12 cellular contexts compared by ENCODE assay signal in the genomic region with DNA sequence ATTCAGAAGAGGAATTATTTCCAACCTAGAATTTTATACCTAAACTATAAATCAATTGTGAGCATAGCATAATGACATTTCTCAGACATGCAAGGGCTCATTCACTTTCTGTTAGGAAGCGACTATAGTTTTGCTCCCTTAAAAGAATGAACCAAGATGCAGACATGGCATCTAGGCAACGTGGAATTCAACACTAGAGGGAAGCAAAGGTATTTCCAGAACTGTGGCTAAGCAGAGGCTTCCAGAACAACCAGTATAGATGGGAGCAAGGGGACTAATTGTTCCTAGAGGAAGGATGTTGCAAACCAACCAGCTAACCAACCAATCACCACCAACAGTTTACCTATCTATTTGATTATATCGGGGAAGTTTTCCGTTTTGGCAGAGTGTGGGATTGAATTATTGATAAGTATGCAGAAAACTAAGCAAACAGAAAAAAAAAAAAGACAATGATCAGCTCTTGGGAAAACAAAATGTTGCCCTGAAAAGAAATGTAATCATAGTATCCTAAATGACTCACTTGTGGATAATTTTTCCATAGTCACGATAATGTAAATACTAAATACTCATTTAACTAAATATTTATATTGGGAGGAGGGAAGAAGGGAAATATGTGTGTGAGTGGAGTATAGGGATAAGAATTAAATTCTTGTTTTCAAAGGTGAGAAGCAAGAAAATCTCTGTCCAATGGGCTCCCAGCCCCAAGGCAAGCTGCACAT. TPM values are rescaled to one million over a fixed set of nuclear protein-coding genes. Genes with fewer than 3 reads are reported as not detected.
A peak's percentile ranks its signal among the peaks of the same experiment; 100 is the strongest.
DNase-seq lines count a peak whose midpoint lies in the region; ATAC-seq and TF ChIP-seq lines count a peak whose summit lies in the region.
"Had no signal": no experiment of that assay in that cellular context is flagged by ENCODE, and none has a peak within 500 bp of the region (broad histone marks: within the 10 kb centered on the region; RNA-seq: fewer than 3 reads in every experiment).

No MANE protein-coding gene starts in this region.

- no peak overlapping the region for H3K4me3 Mint-ChIP-seq in activated CD8-positive, alpha-beta T cell treated with anti-CD3 and anti-CD28 coated beads for 36 hours
- H3K4me3 Mint-ChIP-seq: CD4-positive, alpha-beta T cell had no signal

- H3K27me3 ChIP-seq in right atrium auricular region (no peaks in the 10 kb centered on the region), uterus (no peaks in the 10 kb centered on the region)
- H3K27me3 ChIP-seq: SJSA1 had no signal

- H3K4me3 ChIP-seq in right atrium auricular region (no peak overlapping the region), WI38 (ENCODE audit: low read depth, low read length) (no peak overlapping the region), uterus (no peak overlapping the region)
- H3K4me3 ChIP-seq: lung, SJSA1 had no signal

- H3K27ac ChIP-seq in right atrium auricular region = no peak overlapping the region
- H3K27ac ChIP-seq in uterus = no peak overlapping the region
- H3K27ac ChIP-seq: SJSA1 had no signal

- H3K36me3 ChIP-seq in right atrium auricular region (no peaks in the 10 kb centered on the region), uterus (no peaks in the 10 kb centered on the region)
- H3K36me3 ChIP-seq: SJSA1 had no signal

- no peak for DNase-seq in Right ventricle myocardium superior
- no peak for DNase-seq in right atrium auricular region (ENCODE audit: low spot score)
- peak; percentile 20 for DNase-seq in iPS DF 19.7 (ENCODE audit: low read depth, low spot score)
- DNase-seq in uterus = no peak
- DNase-seq in activated CD8-positive, alpha-beta T cell treated with anti-CD3 and anti-CD28 coated beads for 36 hours = no peak
- no peak for DNase-seq in NCI-H446 treated with DMSO at 0.1 percent for 48 hours (lab: John Stamatoyannopoulos, UW)
- no peak for DNase-seq in omental fat pad (ENCODE audit: low spot score)
- DNase-seq: CD4-positive, alpha-beta T cell had no signal

- TF ChIP-seq POLR2A in uterus (IDR thresholded peaks at IDR 0.05) = no peak

- H3K36me3 Mint-ChIP-seq in activated CD8-positive, alpha-beta T cell treated with anti-CD3 and anti-CD28 coated beads for 36 hours (ENCODE audit: low read depth) = no peaks in the 10 kb centered on the region
- H3K36me3 Mint-ChIP-seq: activated naive CD4-positive, alpha-beta T cell treated with anti-CD3 and anti-CD28 coated beads, Interleukin-2, amount 50 U/mL, for 72 hours had no signal

- intact Hi-C loops in Right ventricle myocardium superior (cut with DNase I) (no loop called here), uterus (cut with DNase I; ENCODE audit: low total_unique reads) (no loop called here)
- intact Hi-C loops in activated CD8-positive, alpha-beta T cell treated with anti-CD3 and anti-CD28 coated beads for 36 hours (cut with micrococcal nuclease) = no loop called here

- TF ChIP-seq CTCF in right atrium auricular region (IDR thresholded peaks at IDR 0.05) (peak in 1 of 2 donors; percentile 52), WI38 (IDR thresholded peaks at IDR 0.05; ENCODE audit: low read depth, low read length) (peak; percentile 30; the same call in 1 of the 2 replicates), uterus (IDR thresholded peaks at IDR 0.05) (peak in 3 of 4 experiments; percentile 24 to 42 (median 36)), omental fat pad (IDR thresholded peaks at IDR 0.05) (no peak)
- no peak for TF ChIP-seq CTCF in activated CD8-positive, alpha-beta T cell treated with anti-CD3 and anti-CD28 coated beads for 36 hours (IDR thresholded peaks at IDR 0.05)

- H3K4me1 ChIP-seq in right atrium auricular region (no peaks in the 10 kb centered on the region), uterus (no peaks in the 10 kb centered on the region)

- H3K27me3 Mint-ChIP-seq in activated CD8-positive, alpha-beta T cell treated with anti-CD3 and anti-CD28 coated beads for 36 hours = no peaks in the 10 kb centered on the region
- H3K27me3 Mint-ChIP-seq: CD4-positive, alpha-beta T cell had no signal

- no peaks in the 10 kb centered on the region for H3K9me3 Mint-ChIP-seq in activated CD8-positive, alpha-beta T cell treated with anti-CD3 and anti-CD28 coated beads for 36 hours
- H3K9me3 Mint-ChIP-seq: activated naive CD4-positive, alpha-beta T cell treated with anti-CD3 and anti-CD28 coated beads, Interleukin-2, amount 50 U/mL, for 72 hours; CD4-positive, alpha-beta T cell had no signal

- CTCF ChIA-PET in activated CD8-positive, alpha-beta T cell treated with anti-CD3 and anti-CD28 coated beads for 36 hours (lab: Charles Lee) = interaction anchor here (1.4 kb wide), 1 partner anchor 18 kb away, joined by 3 read pairs; no protein-coding TSS in a partner anchor

- peaks cover 4% of the 10 kb centered on the region for H3K4me1 Mint-ChIP-seq in activated CD8-positive, alpha-beta T cell treated with anti-CD3 and anti-CD28 coated beads for 36 hours (ENCODE audit: low read depth)

- H3K9me3 ChIP-seq in right atrium auricular region (no peaks in the 10 kb centered on the region), uterus (no peaks in the 10 kb centered on the region)
- H3K9me3 ChIP-seq: SJSA1 had no signal

- peak; percentile 63 for ATAC-seq in Right ventricle myocardium superior (ENCODE audit: poor library complexity)
- no peak for ATAC-seq in activated CD8-positive, alpha-beta T cell treated with anti-CD3 and anti-CD28 coated beads for 36 hours
- ATAC-seq in omental fat pad (ENCODE audit: low FRiP score) = no peak
- ATAC-seq: activated naive CD4-positive, alpha-beta T cell treated with anti-CD3 and anti-CD28 coated beads, Interleukin-2, amount 50 U/mL, for 72 hours had no signal

- POLR2A ChIA-PET in activated CD8-positive, alpha-beta T cell treated with anti-CD3 and anti-CD28 coated beads for 36 hours (lab: Charles Lee) = interaction anchor here (0.6 kb wide), 1 partner anchor 240 kb away, joined by 3 read pairs; no protein-coding TSS in a partner anchor

- no peak overlapping the region for H3K27ac Mint-ChIP-seq in activated CD8-positive, alpha-beta T cell treated with anti-CD3 and anti-CD28 coated beads for 36 hours
- H3K27ac Mint-ChIP-seq: activated naive CD4-positive, alpha-beta T cell treated with anti-CD3 and anti-CD28 coated beads, Interleukin-2, amount 50 U/mL, for 72 hours; CD4-positive, alpha-beta T cell had no signal

RNA-seq across cellular contexts. Expression of gene ARL11, which starts 21.1 kb away (rescaled TPM):
- total RNA-seq in Right ventricle myocardium superior (0.38 TPM), right atrium auricular region (under 1 TPM; 0.19 to 0.63 TPM), uterus (1 to 10 TPM in 2 of 4 donors, under 1 TPM in 1, not detected in 1; 0.21 to 1.5 (median 1.2) TPM), omental fat pad (1 to 10 TPM in 3 of 4 donors, under 1 TPM in 1; 0.93 to 4.9 (median 1.6) TPM)
- total RNA-seq in activated CD8-positive, alpha-beta T cell treated with anti-CD3 and anti-CD28 coated beads for 36 hours = under 1 TPM; 0.29 to 0.61 TPM

RNA-seq across cellular contexts. Expression of gene EBPL, which starts 41.9 kb away (rescaled TPM):
- total RNA-seq in Right ventricle myocardium superior = 5.5 TPM
- 10 to 100 TPM; 17.6 to 22.6 TPM for total RNA-seq in right atrium auricular region
- 10 to 100 TPM; 47.0 to 99.4 (median 79.7) TPM for total RNA-seq in uterus
- 10 to 100 TPM; 35.6 to 37.8 TPM for total RNA-seq in activated CD8-positive, alpha-beta T cell treated with anti-CD3 and anti-CD28 coated beads for 36 hours
- 10 to 100 TPM; 36.1 to 51.7 (median 39.6) TPM for total RNA-seq in omental fat pad

Comparison
In these comparisons a context has a peak if more than half of its experiments do, and no peak if none do; other contexts are left out.
1. CTCF ChIP-seq: peak in WI38 (single experiment) and uterus (3 of 4); none in activated CD8-positive, alpha-beta T cell treated with anti-CD3 and anti-CD28 coated beads for 36 hours (single experiment) and omental fat pad (0 of 3).